ENCODE assay signal across 13 cellular contexts in genomic region chr6:75492769-75493168, GRCh38. TPM values are rescaled to one million over a fixed set of nuclear protein-coding genes. Genes with fewer than 3 reads are reported as not detected.
DNase-seq lines count a peak whose midpoint lies in the region; ATAC-seq and TF ChIP-seq lines count a peak whose summit lies in the region.
"Had no signal": no experiment of that assay in that cellular context is flagged by ENCODE, and none has a peak within 500 bp of the region (broad histone marks: within the 10 kb centered on the region; RNA-seq: fewer than 3 reads in every experiment).

No MANE protein-coding gene starts in this region.

- no peaks in the 10 kb centered on the region for H3K9me3 Mint-ChIP-seq in MCF 10A (ENCODE audit: unreplicated experiment)
- H3K9me3 Mint-ChIP-seq in mesothelial cell of epicardium, result no peaks in the 10 kb centered on the region
- H3K9me3 Mint-ChIP-seq in activated naive CD4-positive, alpha-beta T cell treated with anti-CD3 and anti-CD28 coated beads, Interleukin-2, amount 50 U/mL, for 72 hours, result no peaks in the 10 kb centered on the region

- H3K9me3 ChIP-seq in breast epithelium (no peaks in the 10 kb centered on the region), body of pancreas (no peaks in the 10 kb centered on the region), aorta (ENCODE audit: control insufficient read depth, low read length) (no peaks in the 10 kb centered on the region)

- 48 to 50% methylated on average over 3 of the region's 3 CpGs for WGBS in body of pancreas, 2 donors
- WGBS in aorta, 2 donors, result 5 to 6% methylated on average over 3 of the region's 3 CpGs

- H3K4me1 Mint-ChIP-seq in MCF 10A (ENCODE audit: insufficient read depth, unreplicated experiment) (peaks cover 5% of the 10 kb centered on the region), mesothelial cell of epicardium (peaks cover 78% of the 10 kb centered on the region)

- ATAC-seq in body of pancreas (peak; percentile 66), aorta (ENCODE audit: low FRiP score) (no peak)
- ATAC-seq in activated naive CD4-positive, alpha-beta T cell treated with anti-CD3 and anti-CD28 coated beads, Interleukin-2, amount 50 U/mL, for 72 hours, result no peak

- H3K27ac Mint-ChIP-seq in MCF 10A (ENCODE audit: low read depth, unreplicated experiment) (no peak overlapping the region), mesothelial cell of epicardium (peak overlapping the region; percentile 90)
- H3K27ac Mint-ChIP-seq in activated naive CD4-positive, alpha-beta T cell treated with anti-CD3 and anti-CD28 coated beads, Interleukin-2, amount 50 U/mL, for 72 hours, result no peak overlapping the region

- intact Hi-C loops in breast epithelium (cut with DNase I; ENCODE audit: low total_unique reads) (no loop called here), MCF 10A (cut with micrococcal nuclease) (no loop called here), body of pancreas (cut with DNase I) (no loop called here), aorta (cut with DNase I) (loop anchor here (5.0 kb wide), 5 partner anchors 45 to 210 kb away; partner anchors contain the start of gene TMEM30A (in 1 of the 2))

- H3K4me3 Mint-ChIP-seq in MCF 10A (ENCODE audit: unreplicated experiment) (no peak overlapping the region), mesothelial cell of epicardium (peak overlapping the region; percentile 66)

- H3K36me3 ChIP-seq in breast epithelium (no peaks in the 10 kb centered on the region), body of pancreas (replicated peaks in 1 of 2; ENCODE audit: insufficient read depth in 1 of 2, low read depth in 2 of 2) (no peaks in the 10 kb centered on the region), aorta (ENCODE audit: control insufficient read depth in 1 of 2, insufficient read depth in 2 of 2, low read length in 1 of 2) (no peaks in the 10 kb centered on the region)

- H3K36me3 Mint-ChIP-seq in MCF 10A (ENCODE audit: insufficient read depth, unreplicated experiment) (no peaks in the 10 kb centered on the region), mesothelial cell of epicardium (no peaks in the 10 kb centered on the region)
- no peaks in the 10 kb centered on the region for H3K36me3 Mint-ChIP-seq in activated naive CD4-positive, alpha-beta T cell treated with anti-CD3 and anti-CD28 coated beads, Interleukin-2, amount 50 U/mL, for 72 hours

- H3K27me3 ChIP-seq in breast epithelium (no peaks in the 10 kb centered on the region), body of pancreas (no peaks in the 10 kb centered on the region), aorta (ENCODE audit: control insufficient read depth in 1 of 2, insufficient read depth in 2 of 2, low read length in 1 of 2) (no peaks in the 10 kb centered on the region)

- DNase-seq in breast epithelium (ENCODE audit: low spot score in 2 of 2), result no peak
- DNase-seq in MCF 10A (ENCODE audit: unreplicated experiment), result no peak
- DNase-seq in body of pancreas, result peak in 3 of 4 donors; percentile 19 to 29 (median 27)
- DNase-seq in mesothelial cell of epicardium (ENCODE audit: low spot score in 2 of 2, unreplicated experiment in 2 of 2), result no peak
- DNase-seq in aorta, result no peak
- DNase-seq in activated naive CD4-positive, alpha-beta T cell treated with anti-CD3 and anti-CD28 coated beads, Interleukin-2, amount 50 U/mL, for 72 hours (ENCODE audit: low spot score in 2 of 2), result no peak
- DNase-seq in DMS53 treated with DMSO at 0.1 percent for 48 hours (lab: John Stamatoyannopoulos, UW; ENCODE audit: unreplicated experiment), result no peak
- no peak for DNase-seq in activated CD4-positive, alpha-beta T cell treated with anti-CD3 and anti-CD28 coated beads for 1 hour
- DNase-seq: activated CD4-positive, CD25-positive, alpha-beta regulatory T cell; HCEC 1CT; MV-4-11 had no signal

- H3K27me3 Mint-ChIP-seq in MCF 10A (ENCODE audit: insufficient read depth, unreplicated experiment), result no peaks in the 10 kb centered on the region
- no peaks in the 10 kb centered on the region for H3K27me3 Mint-ChIP-seq in mesothelial cell of epicardium (ENCODE audit: low read depth)

- TF ChIP-seq CTCF in breast epithelium (IDR thresholded peaks at IDR 0.05), result no peak
- no peak for TF ChIP-seq CTCF in MCF 10A (IDR thresholded peaks at IDR 0.05; ENCODE audit: unreplicated experiment)
- no peak for TF ChIP-seq CTCF in body of pancreas (IDR thresholded peaks at IDR 0.05)
- TF ChIP-seq CTCF in mesothelial cell of epicardium (IDR thresholded peaks at IDR 0.05; ENCODE audit: unreplicated experiment), result no peak

- BruUV-seq in MCF 10A (replicated peaks; lab: Mats Ljungman, UMichigan), result no TSS peak

- POLR2A ChIA-PET in MCF 10A (lab: Yijun Ruan, JAX), result interaction anchor here (1.0 kb wide), 1 partner anchor 11 kb away, joined by 3 read pairs; no protein-coding TSS in a partner anchor

- no peaks in the 10 kb centered on the region for H3K4me1 ChIP-seq in breast epithelium
- peaks cover 18% of the 10 kb centered on the region for H3K4me1 ChIP-seq in body of pancreas
- H3K4me1 ChIP-seq in aorta (ENCODE audit: control insufficient read depth in 1 of 2, insufficient read depth in 2 of 2, low read length in 2 of 2), result peaks cover 2% of the 10 kb centered on the region in 2 donors

- peak overlapping the region; percentile 62 to 75 for H3K27ac ChIP-seq in breast epithelium
- peak overlapping the region; percentile 35 to 68 (median 56) for H3K27ac ChIP-seq in body of pancreas
- H3K27ac ChIP-seq in aorta (ENCODE audit: low read depth in 1 of 2, low read length in 2 of 2), result peak overlapping the region; percentile 67 to 68
- H3K27ac ChIP-seq: 22Rv1, SK-N-MC had no signal

- CTCF ChIA-PET in MCF 10A (lab: Yijun Ruan, JAX), result no interaction called here

- TF ChIP-seq POLR2A in breast epithelium (IDR thresholded peaks at IDR 0.05) (no peak), body of pancreas (IDR thresholded peaks at IDR 0.05) (peak in 1 of 3 donors; percentile 14)

- H3K4me3 ChIP-seq in breast epithelium, result peak overlapping the region; percentile 24 to 54 (median 40)
- H3K4me3 ChIP-seq in body of pancreas, result no peak overlapping the region
- H3K4me3 ChIP-seq in aorta (ENCODE audit: low read length in 2 of 2), result peak overlapping the region; percentile 97 to 98
- H3K4me3 ChIP-seq: SK-N-MC had no signal

RNA-seq across cellular contexts. Expression of gene FILIP1, which starts 0.8 kb away (rescaled TPM):
- total RNA-seq in breast epithelium, result 1 to 10 TPM; 2.9 to 4.3 (median 4.3) TPM
- 0.14 and 0.32 TPM in 2 replicates for total RNA-seq in MCF 10A (2022)
- 1 to 10 TPM; 3.0 to 6.5 TPM for total RNA-seq in body of pancreas
- total RNA-seq in mesothelial cell of epicardium, result 9.7 to 11.3 TPM (median 10.4 TPM) in 3 replicates
- 10 to 100 TPM; 34.4 to 53.3 TPM for total RNA-seq in aorta
- 1 to 10 TPM; 6.9 to 8.3 TPM for polyA plus RNA-seq in aorta
- not detected for total RNA-seq in activated naive CD4-positive, alpha-beta T cell treated with anti-CD3 and anti-CD28 coated beads, Interleukin-2, amount 50 U/mL, for 72 hours

Comparison
In these comparisons a context has a peak if more than half of its experiments do, and no peak if none do; other contexts are left out.
1. DNase-seq: peak in body of pancreas (3 of 4); none in breast epithelium (0 of 2), MCF 10A (single experiment), mesothelial cell of epicardium (0 of 2), aorta (0 of 2), activated naive CD4-positive, alpha-beta T cell treated with anti-CD3 and anti-CD28 coated beads, Interleukin-2, amount 50 U/mL, for 72 hours (0 of 2), DMS53 treated with DMSO at 0.1 percent for 48 hours (single experiment) and activated CD4-positive, alpha-beta T cell treated with anti-CD3 and anti-CD28 coated beads for 1 hour (single experiment).
2. H3K4me3 ChIP-seq: peak in breast epithelium (3 of 3) and aorta (2 of 2); none in body of pancreas (0 of 2).
3. intact Hi-C loops: an anchor here in aorta (5.0 kb wide); none called in breast epithelium, MCF 10A and body of pancreas.
4. Peak in every context shown above with its lines, with median percentiles within 50 percentile points of each other: H3K27ac ChIP-seq.